9 cellular contexts compared by ENCODE assay signal in genomic region chr15:70478251-70478990, GRCh38.
DNase-seq lines count a peak whose midpoint lies in the region; ATAC-seq and TF ChIP-seq lines count a peak whose summit lies in the region.
"Had no signal": no experiment of that assay in that cellular context is flagged by ENCODE, and none has a peak within 500 bp of the region (broad histone marks: within the 10 kb centered on the region; RNA-seq: fewer than 3 reads in every experiment).

No MANE protein-coding gene starts in this region.

- H3K4me3 Mint-ChIP-seq in activated CD4-positive, alpha-beta T cell treated with anti-CD3 and anti-CD28 coated beads, Interleukin-2, amount 10 ng/mL, durations not matched to agents 7 days and 5 days, result peak overlapping the region; percentile 2
- H3K4me3 Mint-ChIP-seq in T-helper 17 cell, result peak overlapping the region; percentile 69

- peak overlapping the region; percentile 65 for H3K27ac Mint-ChIP-seq in activated CD4-positive, alpha-beta T cell treated with anti-CD3 and anti-CD28 coated beads, Interleukin-2, amount 10 ng/mL, durations not matched to agents 7 days and 5 days
- H3K27ac Mint-ChIP-seq in T-helper 17 cell, result peak overlapping the region; percentile 49

- TF ChIP-seq CTCF in osteoblast (IDR thresholded peaks at IDR 0.05; ENCODE audit: extremely low read depth, low read depth, low read length), result no peak

- no peaks in the 10 kb centered on the region for H3K36me3 Mint-ChIP-seq in activated CD4-positive, alpha-beta T cell treated with anti-CD3 and anti-CD28 coated beads, Interleukin-2, amount 10 ng/mL, durations not matched to agents 7 days and 5 days (ENCODE audit: low read depth)
- H3K36me3 Mint-ChIP-seq in T-helper 17 cell (ENCODE audit: low read depth), result no peaks in the 10 kb centered on the region

- POLR2A ChIA-PET in activated CD4-positive, alpha-beta T cell treated with anti-CD3 and anti-CD28 coated beads, Interleukin-2, amount 10 ng/mL, durations not matched to agents 7 days and 5 days (lab: Charles Lee), result no interaction called here

- CTCF ChIA-PET in activated CD4-positive, alpha-beta T cell treated with anti-CD3 and anti-CD28 coated beads, Interleukin-2, amount 10 ng/mL, durations not matched to agents 7 days and 5 days (lab: Charles Lee), result interaction anchor here (0.8 to 16.6 kb wide), 3 partner anchors 10 to 25 kb away, joined by 3 to 219 read pairs (median 12); no protein-coding TSS in a partner anchor

- no peak overlapping the region for H3K27ac ChIP-seq in osteoblast (ENCODE audit: low read depth, low read length)

- H3K4me3 ChIP-seq in osteoblast (ENCODE audit: insufficient read depth, low read length), result no peak overlapping the region

- ATAC-seq in HG02938 (IDR thresholded peaks at IDR 0.05; ENCODE audit: unreplicated experiment), result peak; percentile 55
- ATAC-seq in T-helper 17 cell, result no peak

- H3K79me2 ChIP-seq in osteoblast (ENCODE audit: insufficient read depth, low read length), result no peaks in the 10 kb centered on the region

- DNase-seq in activated CD4-positive, alpha-beta T cell treated with anti-CD3 and anti-CD28 coated beads, Interleukin-2, amount 10 ng/mL, durations not matched to agents 7 days and 5 days, result no peak
- no peak for DNase-seq in activated CD4-positive, alpha-beta T cell treated with anti-CD3 and anti-CD28 coated beads for 4 hours
- DNase-seq in T-helper 17 cell (no peak), retina (peak; percentile 56), DMS 273 treated with DMSO at 0.1 percent for 48 hours (lab: John Stamatoyannopoulos, UW) (no peak), osteoblast (ENCODE audit: insufficient read length, low spot score, missing footprints) (no peak), H4 (ENCODE audit: low spot score) (no peak)
- DNase-seq: AML-193 had no signal

- H2AFZ ChIP-seq in osteoblast (ENCODE audit: low read length), result no peak overlapping the region

- no peaks in the 10 kb centered on the region for H3K36me3 ChIP-seq in osteoblast (ENCODE audit: insufficient read depth, low read length)

- peaks cover 64% of the 10 kb centered on the region for H3K4me1 Mint-ChIP-seq in activated CD4-positive, alpha-beta T cell treated with anti-CD3 and anti-CD28 coated beads, Interleukin-2, amount 10 ng/mL, durations not matched to agents 7 days and 5 days
- H3K4me1 Mint-ChIP-seq in T-helper 17 cell, result peaks cover 45% of the 10 kb centered on the region

- no peaks in the 10 kb centered on the region for H3K9me3 ChIP-seq in T-helper 17 cell (ENCODE audit: control insufficient read depth, low read length, poor library complexity, severe bottlenecking)
- no peaks in the 10 kb centered on the region for H3K9me3 ChIP-seq in osteoblast (ENCODE audit: low read depth, low read length)

- H3K27me3 Mint-ChIP-seq in activated CD4-positive, alpha-beta T cell treated with anti-CD3 and anti-CD28 coated beads, Interleukin-2, amount 10 ng/mL, durations not matched to agents 7 days and 5 days, result peaks cover 69% of the 10 kb centered on the region
- peaks cover 26% of the 10 kb centered on the region for H3K27me3 Mint-ChIP-seq in T-helper 17 cell

- H4K20me1 ChIP-seq in osteoblast (ENCODE audit: insufficient read depth, low read length), result no peaks in the 10 kb centered on the region

- H3K4me2 ChIP-seq in osteoblast (ENCODE audit: insufficient read depth, low read length), result no peak overlapping the region

- no peaks in the 10 kb centered on the region for H3K27me3 ChIP-seq in osteoblast (ENCODE audit: insufficient read depth, low read length)

- no peaks in the 10 kb centered on the region for H3K9me3 Mint-ChIP-seq in activated CD4-positive, alpha-beta T cell treated with anti-CD3 and anti-CD28 coated beads, Interleukin-2, amount 10 ng/mL, durations not matched to agents 7 days and 5 days

- peaks cover 37% of the 10 kb centered on the region for H3K4me1 ChIP-seq in osteoblast (ENCODE audit: insufficient read depth, low read length)
